ENCODE assay signal across 1 cellular context in genomic region chr4:3316146-3316545, GRCh38.
TF ChIP-seq lines count a peak whose summit lies in the region.

No MANE protein-coding gene starts in this region.

TF ChIP-seq in H1, 55 proteins besides CTCF, POLR2A, EP300 and RAD21:
- TF ChIP-seq CBX5 (IDR thresholded peaks at IDR 0.05; ENCODE audit: low read depth, low read length) (no peak), POLR2AphosphoS5 (IDR thresholded peaks at IDR 0.05; ENCODE audit: low read depth, low read length) (no peak), FOSL1 (IDR thresholded peaks at IDR 0.05; ENCODE audit: insufficient read depth, low read depth, low read length) (no peak), CTBP2 (IDR thresholded peaks at IDR 0.05; ENCODE audit: borderline replicate concordance, insufficient read depth, insufficient read length, low read length) (no peak), TAF7 (optimal IDR thresholded peaks at IDR 0.05; ENCODE audit: borderline replicate concordance, low read depth, low read length) (no peak)
TF ChIP-seq in H1: peak in this region for 0.
